ENCODE assay signal across 20 cellular contexts in the genomic region with DNA sequence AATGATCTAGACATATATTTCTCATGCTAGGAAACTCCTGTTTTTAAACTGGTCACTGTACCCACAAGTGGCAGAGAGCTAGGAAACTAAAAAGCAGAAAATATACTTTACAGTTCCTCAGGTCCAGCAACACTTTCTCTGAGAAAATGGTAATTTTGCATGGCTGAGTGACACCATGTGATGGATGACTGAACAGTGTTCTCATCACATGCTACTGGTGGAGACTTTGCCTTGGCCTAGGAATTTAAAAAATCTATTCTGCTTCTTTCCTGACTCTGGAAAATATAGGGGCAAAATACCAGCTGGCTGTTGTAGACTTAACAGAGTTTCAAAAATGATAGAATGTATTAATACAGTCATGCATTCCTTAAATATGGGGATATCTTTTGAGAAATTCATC. TPM values are rescaled to one million over a fixed set of nuclear protein-coding genes. Genes with fewer than 3 reads are reported as not detected.
DNase-seq lines count a peak whose midpoint lies in the region; ATAC-seq and TF ChIP-seq lines count a peak whose summit lies in the region.
"Had no signal": no experiment of that assay in that cellular context is flagged by ENCODE, and none has a peak within 500 bp of the region (broad histone marks: within the 10 kb centered on the region; RNA-seq: fewer than 3 reads in every experiment).

No MANE protein-coding gene starts in this region.

- TF ChIP-seq POLR2A in vagina (IDR thresholded peaks at IDR 0.05) = no peak
- TF ChIP-seq POLR2A in prostate gland (IDR thresholded peaks at IDR 0.05) = no peak

- in situ Hi-C loops in KBM-7 (cut with MboI; ENCODE audit: low pct_unique_long_range_greater_than_20kb, low sequenced_read_pairs) = no loop called here

- H2AFZ ChIP-seq in osteoblast (ENCODE audit: low read length) = no peak overlapping the region

- H3K9me3 ChIP-seq in BLaER1 (no peaks in the 10 kb centered on the region), osteoblast (ENCODE audit: low read depth, low read length) (no peaks in the 10 kb centered on the region), vagina (no peaks in the 10 kb centered on the region), prostate gland (no peaks in the 10 kb centered on the region)
- H3K9me3 ChIP-seq: body of pancreas, upper lobe of left lung had no signal

- H3K27ac ChIP-seq in BLaER1 = no peak overlapping the region
- peak overlapping the region; percentile 25 for H3K27ac ChIP-seq in osteoblast (ENCODE audit: low read depth, low read length)
- H3K27ac ChIP-seq in vagina = no peak overlapping the region
- no peak overlapping the region for H3K27ac ChIP-seq in prostate gland
- H3K27ac ChIP-seq: body of pancreas, KMS-11, upper lobe of left lung had no signal

- H4K20me1 ChIP-seq in BLaER1 (peaks cover 10% of the 10 kb centered on the region; the same call in 1 of the 2 replicates), osteoblast (ENCODE audit: insufficient read depth, low read length) (peaks cover 64% of the 10 kb centered on the region)

- H3K27me3 ChIP-seq in BLaER1 (no peaks in the 10 kb centered on the region), osteoblast (ENCODE audit: insufficient read depth, low read length) (no peaks in the 10 kb centered on the region), vagina (no peaks in the 10 kb centered on the region), prostate gland (replicated peaks; ENCODE audit: insufficient read depth) (no peaks in the 10 kb centered on the region)
- H3K27me3 ChIP-seq: body of pancreas, upper lobe of left lung had no signal

- ATAC-seq in SK-N-SH treated with all-trans-retinoic acid at 6 μM for 48 hours (peak; percentile 11; the same call in 1 of the 3 replicates), HG03342 (IDR thresholded peaks at IDR 0.05; ENCODE audit: unreplicated experiment) (no peak)
- ATAC-seq: body of pancreas, right cardiac atrium had no signal

- no peak for TF ChIP-seq CTCF in osteoblast (IDR thresholded peaks at IDR 0.05; ENCODE audit: extremely low read depth, low read depth, low read length)
- TF ChIP-seq CTCF in vagina (IDR thresholded peaks at IDR 0.05) = no peak
- TF ChIP-seq CTCF in prostate gland (IDR thresholded peaks at IDR 0.05) = no peak

- intact Hi-C loops in vagina (cut with DNase I) (loop anchor here (5.0 kb wide), 1 partner anchor 61 kb away; no protein-coding TSS in a partner anchor), prostate gland (cut with DNase I) (no loop called here)

- H3K4me2 ChIP-seq in BLaER1 (peak overlapping the region; percentile 60), osteoblast (ENCODE audit: insufficient read depth, low read length) (no peak overlapping the region)
- H3K4me2 ChIP-seq: KMS-11 had no signal

- H3K4me1 ChIP-seq in BLaER1 (peaks cover 82% of the 10 kb centered on the region), osteoblast (ENCODE audit: insufficient read depth, low read length) (peaks cover 52% of the 10 kb centered on the region), vagina (peaks cover 50% of the 10 kb centered on the region), prostate gland (replicated peaks) (peaks cover 33% of the 10 kb centered on the region)

- peaks cover 84% of the 10 kb centered on the region for H3K79me2 ChIP-seq in osteoblast (ENCODE audit: insufficient read depth, low read length)

- H3K9ac ChIP-seq in BLaER1 = no peak overlapping the region
- H3K9ac ChIP-seq: KMS-11 had no signal

- H3K36me3 ChIP-seq in BLaER1 (0 out of 2 replicates have a peak, but pooled peaks cover 8% of the 10 kb centered on the region), osteoblast (ENCODE audit: insufficient read depth, low read length) (peaks cover 10% of the 10 kb centered on the region), vagina (no peaks in the 10 kb centered on the region), prostate gland (no peaks in the 10 kb centered on the region)
- H3K36me3 ChIP-seq: upper lobe of left lung had no signal

- no peak overlapping the region for H3K4me3 ChIP-seq in BLaER1
- H3K4me3 ChIP-seq in osteoblast (ENCODE audit: insufficient read depth, low read length) = no peak overlapping the region
- no peak overlapping the region for H3K4me3 ChIP-seq in vagina
- H3K4me3 ChIP-seq in prostate gland = no peak overlapping the region
- H3K4me3 ChIP-seq: body of pancreas, upper lobe of left lung had no signal

- DNase-seq in hepatic stellate cell (ENCODE audit: low spot score) (peak; percentile 46), osteoblast (ENCODE audit: insufficient read length, low spot score, missing footprints) (no peak), vagina (ENCODE audit: extremely low spot score in 2 of 2) (no peak), prostate gland (ENCODE audit: low spot score) (no peak), KBM-7 (no peak)
- DNase-seq: activated B cell treated with CpG ODN at 0.5 μM for 24 hours; activated naive CD4-positive, alpha-beta T cell treated with anti-CD3 and anti-CD28 coated beads, Interleukin-2, amount 50 U/mL, for 16 hours; activated T-cell treated with anti-CD3 and anti-CD28 coated beads, Interleukin-2, amount 50 U/mL, for 24 hours; body of pancreas; cortex of kidney; NCI-H2029 treated with DMSO at 0.1 percent for 48 hours; right cardiac atrium; Right ventricle myocardium superior; stimulated activated naive CD4-positive, alpha-beta T cell; T-helper 17 cell; upper lobe of left lung had no signal

TF ChIP-seq in SK-N-SH treated with all-trans-retinoic acid at 6 μM for 48 hours, 23 proteins besides CTCF, POLR2A, EP300 and RAD21 (continues in another document):
- TF ChIP-seq OSR1 (CRISPR knock-in tag; IDR thresholded peaks at IDR 0.05) (no peak), CREB5 (CRISPR knock-in tag; IDR thresholded peaks at IDR 0.05; ENCODE audit: low read depth) (no peak), ISL1 (CRISPR knock-in tag; IDR thresholded peaks at IDR 0.05) (no peak), ZNF70 (CRISPR knock-in tag; IDR thresholded peaks at IDR 0.05) (no peak), CSDC2 (CRISPR knock-in tag; IDR thresholded peaks at IDR 0.05) (no peak), ZNF565 (CRISPR knock-in tag; conservative IDR thresholded peaks at IDR 0.05; ENCODE audit: low read depth) (no peak), ZNF8 (CRISPR knock-in tag; IDR thresholded peaks at IDR 0.05) (no peak), TOX (CRISPR knock-in tag; IDR thresholded peaks at IDR 0.05; ENCODE audit: borderline replicate concordance) (no peak), ESRRG (CRISPR knock-in tag; IDR thresholded peaks at IDR 0.05) (no peak), RARB (CRISPR knock-in tag; IDR thresholded peaks at IDR 0.05) (no peak), ZFP30 (CRISPR knock-in tag; IDR thresholded peaks at IDR 0.05) (no peak), TSHZ2 (CRISPR knock-in tag; IDR thresholded peaks at IDR 0.05) (no peak), ARNTL (CRISPR knock-in tag; IDR thresholded peaks at IDR 0.05; ENCODE audit: borderline replicate concordance, low read depth) (no peak), PPARA (CRISPR knock-in tag; IDR thresholded peaks at IDR 0.05; ENCODE audit: borderline replicate concordance) (no peak)
- TF ChIP-seq, protein P1, sequence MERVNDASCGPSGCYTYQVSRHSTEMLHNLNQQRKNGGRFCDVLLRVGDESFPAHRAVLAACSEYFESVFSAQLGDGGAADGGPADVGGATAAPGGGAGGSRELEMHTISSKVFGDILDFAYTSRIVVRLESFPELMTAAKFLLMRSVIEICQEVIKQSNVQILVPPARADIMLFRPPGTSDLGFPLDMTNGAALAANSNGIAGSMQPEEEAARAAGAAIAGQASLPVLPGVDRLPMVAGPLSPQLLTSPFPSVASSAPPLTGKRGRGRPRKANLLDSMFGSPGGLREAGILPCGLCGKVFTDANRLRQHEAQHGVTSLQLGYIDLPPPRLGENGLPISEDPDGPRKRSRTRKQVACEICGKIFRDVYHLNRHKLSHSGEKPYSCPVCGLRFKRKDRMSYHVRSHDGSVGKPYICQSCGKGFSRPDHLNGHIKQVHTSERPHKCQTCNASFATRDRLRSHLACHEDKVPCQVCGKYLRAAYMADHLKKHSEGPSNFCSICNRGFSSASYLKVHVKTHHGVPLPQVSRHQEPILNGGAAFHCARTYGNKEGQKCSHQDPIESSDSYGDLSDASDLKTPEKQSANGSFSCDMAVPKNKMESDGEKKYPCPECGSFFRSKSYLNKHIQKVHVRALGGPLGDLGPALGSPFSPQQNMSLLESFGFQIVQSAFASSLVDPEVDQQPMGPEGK (CRISPR knock-in tag; IDR thresholded peaks at IDR 0.05; ENCODE audit: borderline replicate concordance) = no peak

RNA-seq across cellular contexts. Expression of gene LATS2, which starts 50.0 kb away (rescaled TPM):
- total RNA-seq in osteoblast (22.1 and 24.2 TPM in 2 replicates), vagina (25.8 TPM), prostate gland (10 to 100 TPM; 22.0 to 27.4 TPM)
